ENCODE assay signal across 24 cellular contexts in genomic region chr7:132142006-132142405, GRCh38.
"Had no signal": no experiment of that assay in that cellular context is flagged by ENCODE, and none has a peak within 500 bp of the region (broad histone marks: within the 10 kb centered on the region; RNA-seq: fewer than 3 reads in every experiment).

No MANE protein-coding gene starts in this region.

- H3K27me3 ChIP-seq: body of pancreas had no signal

- DNase-seq: activated CD4-positive, alpha-beta T cell treated with anti-CD3 and anti-CD28 coated beads, Interleukin-2, amount 10 ng/mL, durations not matched to agents 24 days and 14 days; activated CD4-positive, alpha-beta T cell treated with anti-CD3 and anti-CD28 coated beads, Interleukin-2, amount 50 U/mL, for 48 hours; activated CD8-positive, alpha-beta memory T cell treated with anti-CD3 and anti-CD28 coated beads, Interleukin-2, amount 10 ng/mL, durations not matched to agents 7 days and 5 days; activated effector memory CD4-positive, alpha-beta T cell treated with Interleukin-2 at 50 U/mL for 16 hours; activated naive CD4-positive, alpha-beta T cell; activated T-cell treated with anti-CD3 and anti-CD28 coated beads, Interleukin-2, amount 50 U/mL, for 24 hours; aorta; body of pancreas; central memory CD4-positive, alpha-beta T cell; NCI-H1092; NCI-H1417; NCI-H1930; NCI-H2171; NCI-H2227 treated with DMSO at 0.1 percent for 48 hours; NCI-H446 treated with DMSO at 0.1 percent for 48 hours; NCI-H524 treated with DMSO at 0.1 percent for 48 hours; NCI-H748 treated with DMSO at 0.1 percent for 48 hours; SIG-M5; T-helper 17 cell; T-helper 9 cell had no signal

- H3K9me3 ChIP-seq: body of pancreas had no signal

- H3K4me1 Mint-ChIP-seq: activated CD4-positive, alpha-beta T cell treated with anti-CD3 and anti-CD28 coated beads, Interleukin-2, amount 10 ng/mL, durations not matched to agents 24 days and 14 days; activated CD8-positive, alpha-beta memory T cell treated with anti-CD3 and anti-CD28 coated beads, Interleukin-2, amount 10 ng/mL, durations not matched to agents 7 days and 5 days; activated naive CD4-positive, alpha-beta T cell treated with anti-CD3 and anti-CD28 coated beads, Interleukin-2, amount 50 U/mL, for 24 hours; T-helper 17 cell had no signal

- ATAC-seq: activated CD4-positive, CD25-positive, alpha-beta regulatory T cell treated with anti-CD3 and anti-CD28 coated beads, Interleukin-2, amount 50 U/mL, for 24 hours; activated CD8-positive, alpha-beta memory T cell treated with anti-CD3 and anti-CD28 coated beads, Interleukin-2, amount 10 ng/mL, durations not matched to agents 7 days and 5 days; body of pancreas; T-helper 17 cell had no signal

- H3K27ac ChIP-seq: body of pancreas, KMS-11 had no signal

- H3K27ac Mint-ChIP-seq: activated CD4-positive, alpha-beta T cell treated with anti-CD3 and anti-CD28 coated beads, Interleukin-2, amount 10 ng/mL, durations not matched to agents 24 days and 14 days; activated CD8-positive, alpha-beta memory T cell treated with anti-CD3 and anti-CD28 coated beads, Interleukin-2, amount 10 ng/mL, durations not matched to agents 7 days and 5 days; activated naive CD4-positive, alpha-beta T cell treated with anti-CD3 and anti-CD28 coated beads, Interleukin-2, amount 50 U/mL, for 24 hours; activated T-cell treated with anti-CD3 and anti-CD28 coated beads, Interleukin-2, amount 50 U/mL, for 24 hours; activated T-helper 1 cell treated with anti-CD3 and anti-CD28 coated beads, Interleukin-12 subunit alpha, Interleukin-12 subunit beta, Interleukin-2, Interleukin-4 antibody, amounts not matched to agents 30 ng/mL and 10 ng/mL and 1 ng/mL, durations not matched to agents 14 hours and 24 hours and 36 hours; T-helper 17 cell had no signal

- H3K36me3 Mint-ChIP-seq: activated CD8-positive, alpha-beta memory T cell treated with anti-CD3 and anti-CD28 coated beads, Interleukin-2, amount 10 ng/mL, durations not matched to agents 7 days and 5 days had no signal

- H3K27me3 Mint-ChIP-seq: activated CD4-positive, alpha-beta T cell treated with anti-CD3 and anti-CD28 coated beads, Interleukin-2, amount 10 ng/mL, durations not matched to agents 24 days and 14 days; activated CD8-positive, alpha-beta memory T cell treated with anti-CD3 and anti-CD28 coated beads, Interleukin-2, amount 10 ng/mL, durations not matched to agents 7 days and 5 days; activated T-cell treated with anti-CD3 and anti-CD28 coated beads, Interleukin-2, amount 50 U/mL, for 24 hours had no signal

- H3K4me3 ChIP-seq: body of pancreas had no signal

- H3K4me1 ChIP-seq: body of pancreas had no signal

- H3K4me3 Mint-ChIP-seq: activated CD4-positive, alpha-beta T cell treated with anti-CD3 and anti-CD28 coated beads, Interleukin-2, amount 10 ng/mL, durations not matched to agents 24 days and 14 days; activated CD8-positive, alpha-beta memory T cell treated with anti-CD3 and anti-CD28 coated beads, Interleukin-2, amount 10 ng/mL, durations not matched to agents 7 days and 5 days; activated naive CD4-positive, alpha-beta T cell treated with anti-CD3 and anti-CD28 coated beads, Interleukin-2, amount 50 U/mL, for 24 hours; activated T-cell treated with anti-CD3 and anti-CD28 coated beads, Interleukin-2, amount 50 U/mL, for 24 hours; activated T-helper 1 cell treated with anti-CD3 and anti-CD28 coated beads, Interleukin-12 subunit alpha, Interleukin-12 subunit beta, Interleukin-2, Interleukin-4 antibody, amounts not matched to agents 30 ng/mL and 10 ng/mL and 1 ng/mL, durations not matched to agents 14 hours and 24 hours and 36 hours; T-helper 17 cell had no signal

- H3K9me3 Mint-ChIP-seq: activated CD4-positive, alpha-beta T cell treated with anti-CD3 and anti-CD28 coated beads, Interleukin-2, amount 10 ng/mL, durations not matched to agents 24 days and 14 days; activated naive CD4-positive, alpha-beta T cell treated with anti-CD3 and anti-CD28 coated beads, Interleukin-2, amount 50 U/mL, for 24 hours; activated T-cell treated with anti-CD3 and anti-CD28 coated beads, Interleukin-2, amount 50 U/mL, for 24 hours; activated T-helper 1 cell treated with anti-CD3 and anti-CD28 coated beads, Interleukin-12 subunit alpha, Interleukin-12 subunit beta, Interleukin-2, Interleukin-4 antibody, amounts not matched to agents 30 ng/mL and 10 ng/mL and 1 ng/mL, durations not matched to agents 14 hours and 24 hours and 36 hours had no signal
